Comparison of ENCODE assay signal across 8 cellular contexts in the genomic region with DNA sequence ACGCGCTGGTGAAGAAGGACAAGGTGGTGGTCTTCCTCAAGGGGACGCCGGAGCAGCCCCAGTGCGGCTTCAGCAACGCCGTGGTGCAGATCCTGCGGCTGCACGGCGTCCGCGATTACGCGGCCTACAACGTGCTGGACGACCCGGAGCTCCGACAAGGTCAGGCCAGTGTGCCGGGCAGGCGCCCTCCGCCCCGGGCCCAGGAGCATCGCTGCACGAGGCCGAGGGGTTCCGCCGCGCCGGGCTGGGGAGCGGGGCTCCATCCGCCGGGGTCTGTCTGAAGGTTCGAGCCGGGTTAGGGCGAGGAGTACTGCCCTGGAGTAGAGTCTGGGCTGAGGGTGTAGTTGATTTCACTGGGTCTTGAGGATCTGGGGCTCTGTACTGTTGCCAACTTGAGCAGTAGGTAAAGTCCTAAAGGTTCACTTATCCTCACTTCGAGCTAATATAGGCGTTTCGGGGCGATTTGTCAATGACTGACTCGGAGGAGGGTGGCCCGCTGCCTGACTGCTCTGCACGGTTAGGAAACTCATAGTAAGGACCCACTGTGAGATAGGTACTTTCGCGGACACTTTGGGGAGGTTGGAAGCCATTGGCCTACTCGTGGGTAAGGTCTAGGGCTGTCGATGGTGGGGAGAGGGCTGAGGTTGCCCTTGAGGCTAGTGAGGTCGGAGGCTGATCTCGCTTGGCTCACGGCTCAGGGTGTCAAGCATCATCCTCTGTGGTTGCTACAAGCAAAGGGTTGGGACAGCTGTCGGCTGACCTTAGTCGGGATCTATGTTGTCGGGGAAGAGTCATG. TPM values are rescaled to one million over a fixed set of nuclear protein-coding genes. Genes with fewer than 3 reads are reported as not detected.
A peak's percentile ranks its signal among the peaks of the same experiment; 100 is the strongest.
DNase-seq lines count a peak whose midpoint lies in the region; ATAC-seq lines count a peak whose summit lies in the region.

No MANE protein-coding gene starts in this region.

- H3K27me3 ChIP-seq in right cardiac atrium (ENCODE audit: control insufficient read depth, insufficient read depth): no peaks in the 10 kb centered on the region
- no peaks in the 10 kb centered on the region for H3K27me3 ChIP-seq in skeletal muscle tissue (ENCODE audit: control insufficient read depth in 3 of 3, insufficient read depth in 3 of 3, low read length in 3 of 3)

- H3K4me3 Mint-ChIP-seq in activated CD4-positive, alpha-beta memory T cell treated with anti-CD3 and anti-CD28 coated beads for 36 hours: peak overlapping the region; percentile 93

- H3K36me3 Mint-ChIP-seq in activated CD4-positive, alpha-beta memory T cell treated with anti-CD3 and anti-CD28 coated beads for 36 hours: peaks cover 19% of the 10 kb centered on the region

- H3K27ac ChIP-seq in right cardiac atrium (ENCODE audit: low read length): peak overlapping the region; percentile 72
- H3K27ac ChIP-seq in skeletal muscle tissue (ENCODE audit: low read depth, low read length): peak overlapping the region; percentile 74

- ATAC-seq in HG02870 (IDR thresholded peaks at IDR 0.05; ENCODE audit: unreplicated experiment): peak; percentile 1
- ATAC-seq in right cardiac atrium: no peak
- no peak for ATAC-seq in HG03097 (IDR thresholded peaks at IDR 0.05; ENCODE audit: low FRiP score, unreplicated experiment)

- intact Hi-C loops in activated CD4-positive, alpha-beta memory T cell treated with anti-CD3 and anti-CD28 coated beads for 36 hours (cut with micrococcal nuclease): loop anchor here (2.0 to 10.0 kb wide), 2 partner anchors 93 to 1361 kb away; a partner anchor contains a TSS
- intact Hi-C loops in right cardiac atrium (cut with DNase I): no loop called here

- peaks cover 47% of the 10 kb centered on the region for H3K4me1 Mint-ChIP-seq in activated CD4-positive, alpha-beta memory T cell treated with anti-CD3 and anti-CD28 coated beads for 36 hours (ENCODE audit: low read depth)

- no peaks in the 10 kb centered on the region for H3K9me3 Mint-ChIP-seq in activated CD4-positive, alpha-beta memory T cell treated with anti-CD3 and anti-CD28 coated beads for 36 hours

- WGBS in right cardiac atrium: under 1% methylated on average over 52 of the region's 52 CpGs

- H3K4me3 ChIP-seq in right cardiac atrium (ENCODE audit: low read length): peak overlapping the region; percentile 91
- H3K4me3 ChIP-seq in skeletal muscle tissue (ENCODE audit: low read length in 3 of 3): peak overlapping the region; percentile 91 to 96 (median 93)

- POLR2A ChIA-PET in activated CD4-positive, alpha-beta memory T cell treated with anti-CD3 and anti-CD28 coated beads for 36 hours (lab: Charles Lee): interaction anchor here (1.5 to 4.0 kb wide), 5 partner anchors 9 to 93 kb away, joined by 4 to 52 read pairs (median 5); a partner anchor contains a TSS

- peak; percentile 50 for DNase-seq in NCI-H2227 (lab: John Stamatoyannopoulos, UW; ENCODE audit: unreplicated experiment)
- DNase-seq in NCI-H2227 treated with DMSO at 0.1 percent for 48 hours (lab: John Stamatoyannopoulos, UW): no peak
- DNase-seq in activated CD4-positive, alpha-beta memory T cell treated with anti-CD3 and anti-CD28 coated beads for 36 hours: peak; percentile 32
- peak in 1 of 3 donors; percentile 69 for DNase-seq in right cardiac atrium
- no peak for DNase-seq in NCI-H1694 treated with DMSO at 0.1 percent for 48 hours (lab: John Stamatoyannopoulos, UW)

- H3K9me3 ChIP-seq in right cardiac atrium (ENCODE audit: control insufficient read depth, low read length) (no peaks in the 10 kb centered on the region), skeletal muscle tissue (ENCODE audit: control insufficient read depth in 3 of 3, low read length in 3 of 3) (no peaks in the 10 kb centered on the region)

- CTCF ChIA-PET in activated CD4-positive, alpha-beta memory T cell treated with anti-CD3 and anti-CD28 coated beads for 36 hours (lab: Charles Lee): interaction anchor here (0.8 to 6.6 kb wide), 8 partner anchors 9 to 108 kb away, joined by 3 to 82 read pairs (median 5); no protein-coding TSS in a partner anchor

- H3K36me3 ChIP-seq in skeletal muscle tissue (ENCODE audit: control insufficient read depth in 3 of 3, insufficient read depth in 3 of 3, low read length in 3 of 3): peaks cover 0 to 3% (median 1%) of the 10 kb centered on the region in 3 donors

- no peaks in the 10 kb centered on the region for H3K27me3 Mint-ChIP-seq in activated CD4-positive, alpha-beta memory T cell treated with anti-CD3 and anti-CD28 coated beads for 36 hours

- peak overlapping the region; percentile 69 for H3K27ac Mint-ChIP-seq in activated CD4-positive, alpha-beta memory T cell treated with anti-CD3 and anti-CD28 coated beads for 36 hours

- H3K4me1 ChIP-seq in right cardiac atrium (ENCODE audit: control insufficient read depth, insufficient read depth, low read length) (peaks cover 15% of the 10 kb centered on the region), skeletal muscle tissue (ENCODE audit: control insufficient read depth in 3 of 3, insufficient read depth in 3 of 3, low read length in 3 of 3) (peaks cover 62 to 73% (median 67%) of the 10 kb centered on the region in 3 donors)

- peak overlapping the region; percentile 88 to 96 (median 94) for H3K9ac ChIP-seq in skeletal muscle tissue (ENCODE audit: low read depth in 1 of 3, low read length in 3 of 3)

RNA-seq across cellular contexts. Expression of a gene that starts 0.6 kb away (rescaled TPM):
- 10 to 100 TPM; 31.8 to 32.2 TPM for total RNA-seq in activated CD4-positive, alpha-beta memory T cell treated with anti-CD3 and anti-CD28 coated beads for 36 hours
- total RNA-seq in right cardiac atrium (10 to 100 TPM; 78.1 to 82.4 (median 78.7) TPM), skeletal muscle tissue (74.1 TPM)
- polyA plus RNA-seq in right cardiac atrium: 111 TPM

RNA-seq across cellular contexts. Expression of a gene that starts 19.0 kb away (rescaled TPM):
- total RNA-seq in activated CD4-positive, alpha-beta memory T cell treated with anti-CD3 and anti-CD28 coated beads for 36 hours: 10 to 100 TPM; 35.3 to 37.3 TPM
- total RNA-seq in right cardiac atrium (10 to 100 TPM; 12.1 to 18.0 (median 14.8) TPM), skeletal muscle tissue (21.4 TPM)
- 5.2 TPM for polyA plus RNA-seq in right cardiac atrium

Comparison
In these comparisons a context has a peak if more than half of its experiments do, and no peak if none do; other contexts are left out.
1. DNase-seq: peak in NCI-H2227 (single experiment) and activated CD4-positive, alpha-beta memory T cell treated with anti-CD3 and anti-CD28 coated beads for 36 hours (single experiment); none in NCI-H2227 treated with DMSO at 0.1 percent for 48 hours (single experiment) and NCI-H1694 treated with DMSO at 0.1 percent for 48 hours (single experiment).